Comparison of ENCODE assay signal across 1 cellular context in genomic region chr13:73544175-73544574, GRCh38.
TF ChIP-seq lines count a peak whose summit lies in the region.

No MANE protein-coding gene starts in this region.

TF ChIP-seq in IMR-90, 13 proteins besides CTCF, POLR2A, EP300 and RAD21 (continued from another document):
- TF ChIP-seq ELK1 (IDR thresholded peaks at IDR 0.05; ENCODE audit: borderline replicate concordance, low read depth, low read length) (no peak), RFX5 (IDR thresholded peaks at IDR 0.05; ENCODE audit: low read depth, low read length) (no peak), MXI1 (IDR thresholded peaks at IDR 0.05; ENCODE audit: borderline replicate concordance, low read depth, low read length) (no peak), RCOR1 (IDR thresholded peaks at IDR 0.05; ENCODE audit: insufficient replicate concordance, low read length) (no peak), NFE2L2 (IDR thresholded peaks at IDR 0.05; ENCODE audit: low read depth, low read length) (no peak), MAZ (IDR thresholded peaks at IDR 0.05; ENCODE audit: borderline replicate concordance, low read depth, low read length) (no peak), SMC3 (IDR thresholded peaks at IDR 0.05; ENCODE audit: low read depth, low read length) (no peak), MAFK (IDR thresholded peaks at IDR 0.05; ENCODE audit: low read depth, low read length) (no peak), CHD1 (IDR thresholded peaks at IDR 0.05; ENCODE audit: low read depth, low read length) (no peak)
- TF ChIP-seq, protein P1, sequence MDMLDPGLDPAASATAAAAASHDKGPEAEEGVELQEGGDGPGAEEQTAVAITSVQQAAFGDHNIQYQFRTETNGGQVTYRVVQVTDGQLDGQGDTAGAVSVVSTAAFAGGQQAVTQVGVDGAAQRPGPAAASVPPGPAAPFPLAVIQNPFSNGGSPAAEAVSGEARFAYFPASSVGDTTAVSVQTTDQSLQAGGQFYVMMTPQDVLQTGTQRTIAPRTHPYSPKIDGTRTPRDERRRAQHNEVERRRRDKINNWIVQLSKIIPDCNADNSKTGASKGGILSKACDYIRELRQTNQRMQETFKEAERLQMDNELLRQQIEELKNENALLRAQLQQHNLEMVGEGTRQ (IDR thresholded peaks at IDR 0.05; ENCODE audit: low read depth, low read length) = no peak
TF ChIP-seq in IMR-90: peak in this region for 0.
